ENCODE assay signal across 20 cellular contexts in genomic region chr2:15944325-15945017, GRCh38. TPM values are rescaled to one million over a fixed set of nuclear protein-coding genes. Genes with fewer than 3 reads are reported as not detected.
DNase-seq lines count a peak whose midpoint lies in the region; ATAC-seq, FAIRE-seq and TF ChIP-seq lines count a peak whose summit lies in the region.
"Had no signal": no experiment of that assay in that cellular context is flagged by ENCODE, and none has a peak within 500 bp of the region (broad histone marks: within the 10 kb centered on the region; RNA-seq: fewer than 3 reads in every experiment).

No MANE protein-coding gene starts in this region.

- no peak overlapping the region for H2BK120ac ChIP-seq in mesenchymal stem cell (ENCODE audit: low read depth, low read length)

- CTCF ChIA-PET in PC-9 (lab: Charles Lee) (no interaction called here), GM10248 (lab: Yijun Ruan, JAX) (interaction anchor here (0.9 to 1.7 kb wide), 2 partner anchors 665 to 813 kb away, joined by 3 to 4 read pairs; no protein-coding TSS in a partner anchor)

- no peak overlapping the region for H3K23ac ChIP-seq in mesenchymal stem cell (ENCODE audit: low read length in 2 of 2)

- H2BK5ac ChIP-seq in mesenchymal stem cell (ENCODE audit: low read depth, low read length, poor library complexity, severe bottlenecking) = no peak overlapping the region

- H4K8ac ChIP-seq in mesenchymal stem cell (ENCODE audit: low read length) = no peak overlapping the region

- no peaks in the 10 kb centered on the region for H4K20me1 ChIP-seq in astrocyte (ENCODE audit: insufficient read depth, low read length)
- no peaks in the 10 kb centered on the region for H4K20me1 ChIP-seq in PC-9 (ENCODE audit: insufficient read depth)

- H3K79me2 ChIP-seq in astrocyte (ENCODE audit: insufficient read depth, low read length) = no peaks in the 10 kb centered on the region
- no peaks in the 10 kb centered on the region for H3K79me2 ChIP-seq in PC-9 (ENCODE audit: low read depth)

- POLR2A ChIA-PET in PC-9 (lab: Charles Lee; ENCODE audit: unreplicated experiment) (no interaction called here), GM10248 (lab: Yijun Ruan, JAX) (no interaction called here)

- no peak overlapping the region for H3K4me2 ChIP-seq in astrocyte (ENCODE audit: low read length)
- H3K4me2 ChIP-seq in mesenchymal stem cell (ENCODE audit: low read length, poor library complexity, severe bottlenecking) = peak overlapping the region; percentile 23
- H3K4me2 ChIP-seq in PC-9 = no peak overlapping the region
- H3K4me2 ChIP-seq: A549 had no signal

- H3K36me3 ChIP-seq in cardiac muscle cell (peaks cover 15% of the 10 kb centered on the region), astrocyte (ENCODE audit: insufficient read depth, low read length) (no peaks in the 10 kb centered on the region), mesenchymal stem cell (ENCODE audit: control insufficient read depth in 1 of 2, insufficient read depth in 2 of 2, low read depth in 1 of 2, low read length in 2 of 2) (peaks cover 0 to 12% of the 10 kb centered on the region in 2 experiments), thyroid gland (peaks cover 0 to 9% of the 10 kb centered on the region in 2 donors), PC-9 (ENCODE audit: low read depth) (no peaks in the 10 kb centered on the region)

- H3K18ac ChIP-seq in mesenchymal stem cell (ENCODE audit: low read depth in 1 of 2, low read length in 2 of 2) = no peak overlapping the region

- no peak overlapping the region for H3K14ac ChIP-seq in mesenchymal stem cell (ENCODE audit: low read length in 2 of 2)

- H2AFZ ChIP-seq in astrocyte (ENCODE audit: low read depth, low read length) (no peak overlapping the region), mesenchymal stem cell (ENCODE audit: low read depth, low read length) (no peak overlapping the region), PC-9 (no peak overlapping the region)

- no peak overlapping the region for H3K27ac ChIP-seq in cardiac muscle cell
- H3K27ac ChIP-seq in astrocyte (ENCODE audit: low read depth, low read length) = no peak overlapping the region
- H3K27ac ChIP-seq in mesenchymal stem cell (ENCODE audit: low read length, poor library complexity, severe bottlenecking) = no peak overlapping the region
- peak overlapping the region in 2 of 3 donors; percentile 37 to 65 for H3K27ac ChIP-seq in thyroid gland
- no peak overlapping the region for H3K27ac ChIP-seq in PC-9
- H3K27ac ChIP-seq: A549, testis had no signal

- no peaks in the 10 kb centered on the region for H3K9me3 Mint-ChIP-seq in astrocyte (ENCODE audit: unreplicated experiment)
- H3K9me3 Mint-ChIP-seq: activated CD4-positive, alpha-beta T cell treated with anti-CD3 and anti-CD28 coated beads, Interleukin-2, amount 10 ng/mL, durations not matched to agents 24 days and 14 days had no signal

- H2BK12ac ChIP-seq in mesenchymal stem cell (ENCODE audit: low read length in 2 of 2) = no peak overlapping the region

- H3K9me3 ChIP-seq in cardiac muscle cell (ENCODE audit: low read depth) = no peaks in the 10 kb centered on the region
- H3K9me3 ChIP-seq in astrocyte (ENCODE audit: insufficient read depth, low read depth, low read length) = no peaks in the 10 kb centered on the region
- no peaks in the 10 kb centered on the region for H3K9me3 ChIP-seq in mesenchymal stem cell (ENCODE audit: control insufficient read depth, low read length)
- H3K9me3 ChIP-seq in thyroid gland = no peaks in the 10 kb centered on the region
- H3K9me3 ChIP-seq in PC-9 (ENCODE audit: insufficient read depth, low read depth) = no peaks in the 10 kb centered on the region
- H3K9me3 ChIP-seq: A549, testis had no signal

- no peaks in the 10 kb centered on the region for H3K27me3 ChIP-seq in cardiac muscle cell
- H3K27me3 ChIP-seq in astrocyte (ENCODE audit: insufficient read depth, low read length) = peaks cover 28% of the 10 kb centered on the region
- peaks cover 49 to 72% of the 10 kb centered on the region in 2 experiments for H3K27me3 ChIP-seq in mesenchymal stem cell (ENCODE audit: control insufficient read depth in 1 of 2, insufficient read depth in 1 of 2, low read length in 2 of 2)
- H3K27me3 ChIP-seq in thyroid gland = no peaks in the 10 kb centered on the region
- H3K27me3 ChIP-seq in PC-9 (ENCODE audit: insufficient read depth, low read depth) = peaks cover 70% of the 10 kb centered on the region
- H3K27me3 ChIP-seq: testis had no signal

- no peak overlapping the region for H2BK15ac ChIP-seq in mesenchymal stem cell (ENCODE audit: low read depth, poor library complexity, severe bottlenecking)

- 48% methylated on average over 3 of the region's 4 CpGs for WGBS in mesenchymal stem cell
- WGBS in thyroid gland, 2 donors = 61 to 64% methylated on average over 4 of the region's 4 CpGs

- H2AK5ac ChIP-seq in mesenchymal stem cell (ENCODE audit: low read length, severe bottlenecking) = no peak overlapping the region

- no peak overlapping the region for H3K4ac ChIP-seq in mesenchymal stem cell (ENCODE audit: low read depth in 1 of 2, low read length in 2 of 2)

- H3K27me3 Mint-ChIP-seq in astrocyte (ENCODE audit: low read depth, unreplicated experiment) = peaks cover 3% of the 10 kb centered on the region

- H3F3A ChIP-seq in PC-9 (ENCODE audit: insufficient read depth, low read depth) = no peaks in the 10 kb centered on the region

- no peaks in the 10 kb centered on the region for H3K9me2 ChIP-seq in PC-9 (ENCODE audit: insufficient read depth)

- H3K4me3 Mint-ChIP-seq in astrocyte (ENCODE audit: unreplicated experiment) = peak overlapping the region; percentile 75
- H3K4me3 Mint-ChIP-seq: activated CD4-positive, alpha-beta T cell treated with anti-CD3 and anti-CD28 coated beads, Interleukin-2, amount 10 ng/mL, durations not matched to agents 24 days and 14 days had no signal

- ATAC-seq in Right ventricle myocardium inferior = no peak
- ATAC-seq in GM18517 (IDR thresholded peaks at IDR 0.05; ENCODE audit: unreplicated experiment) = no peak
- ATAC-seq: A549 had no signal

- intact Hi-C loops in Right ventricle myocardium inferior (cut with DNase I) = loop anchor here (1.0 to 10.0 kb wide), 3 partner anchors 270 to 543 kb away; no protein-coding TSS in a partner anchor
- intact Hi-C loops in thyroid gland (cut with DNase I) = loop anchor here (5.0 to 10.0 kb wide), 3 partner anchors 70 to 338 kb away; no protein-coding TSS in a partner anchor
- intact Hi-C loops in PC-9 (cut with micrococcal nuclease; ENCODE audit: unreplicated experiment) = no loop called here

- H3K4me1 ChIP-seq in cardiac muscle cell (ENCODE audit: low read depth) (no peaks in the 10 kb centered on the region), astrocyte (ENCODE audit: insufficient read depth, low read length) (no peaks in the 10 kb centered on the region), mesenchymal stem cell (ENCODE audit: control insufficient read depth, insufficient read depth, low read depth, low read length) (peaks cover 33% of the 10 kb centered on the region), thyroid gland (peaks cover 17 to 34% of the 10 kb centered on the region in 2 donors), PC-9 (replicated peaks; ENCODE audit: insufficient read depth) (no peaks in the 10 kb centered on the region)

- no peak for FAIRE-seq in astrocyte (lab: Jason Lieb, UNC)
- FAIRE-seq: A549, frontal cortex, GM18507 had no signal

- no peak overlapping the region for H3K9ac ChIP-seq in astrocyte (ENCODE audit: low read length)
- H3K9ac ChIP-seq in mesenchymal stem cell (ENCODE audit: low read length) = no peak overlapping the region

- H4K91ac ChIP-seq in mesenchymal stem cell (ENCODE audit: low read length) = no peak overlapping the region

- no TSS peak for BruUV-seq in PC-9 (replicated peaks; lab: Mats Ljungman, UMichigan)

- H3K4me1 Mint-ChIP-seq in astrocyte (ENCODE audit: low read depth, unreplicated experiment) = no peaks in the 10 kb centered on the region

- H3K27ac Mint-ChIP-seq in astrocyte (ENCODE audit: unreplicated experiment) = no peak overlapping the region
- H3K27ac Mint-ChIP-seq: activated CD4-positive, alpha-beta T cell treated with anti-CD3 and anti-CD28 coated beads, Interleukin-2, amount 10 ng/mL, durations not matched to agents 24 days and 14 days had no signal

- H3K36me3 Mint-ChIP-seq in astrocyte (ENCODE audit: low read depth, unreplicated experiment) = no peaks in the 10 kb centered on the region

- TF ChIP-seq CTCF in cardiac muscle cell (IDR thresholded peaks at IDR 0.05; ENCODE audit: low read depth, low read length) = no peak
- TF ChIP-seq CTCF in astrocyte (IDR thresholded peaks at IDR 0.05; ENCODE audit: insufficient read depth, low read depth, low read length) = no peak
- TF ChIP-seq CTCF in thyroid gland (IDR thresholded peaks at IDR 0.05) = no peak
- no peak for TF ChIP-seq CTCF in PC-9 (conservative IDR thresholded peaks at IDR 0.05)
- no peak for TF ChIP-seq CTCF in GM10248 (IDR thresholded peaks at IDR 0.05; ENCODE audit: control extremely low read depth, extremely low read depth, low read depth, missing control alignments)

- H3K79me1 ChIP-seq in mesenchymal stem cell (replicated peaks; ENCODE audit: low read length, poor library complexity, severe bottlenecking) = peaks cover 3% of the 10 kb centered on the region

- no peak for TF ChIP-seq POLR2A in thyroid gland (IDR thresholded peaks at IDR 0.05)

- H3K4me3 ChIP-seq in cardiac muscle cell (peak overlapping the region; percentile 98), astrocyte (ENCODE audit: insufficient read depth, low read depth, low read length) (no peak overlapping the region), mesenchymal stem cell (ENCODE audit: insufficient read depth in 1 of 2, low read depth in 1 of 2, low read length in 2 of 2) (no peak overlapping the region), thyroid gland (replicated peaks in 1 of 3) (no peak overlapping the region), PC-9 (no peak overlapping the region)
- H3K4me3 ChIP-seq: A549, testis had no signal

- DNase-seq in cardiac muscle cell (ENCODE audit: low read depth in 1 of 2, low spot score in 1 of 2) (no peak), Right ventricle myocardium inferior (ENCODE audit: missing footprints) (no peak), astrocyte (ENCODE audit: low read depth) (no peak), mesenchymal stem cell (no peak), thyroid gland (no peak), PC-9 (no peak), GM10248 (ENCODE audit: extremely low spot score) (no peak)
- DNase-seq: activated CD4-positive, alpha-beta T cell treated with anti-CD3 and anti-CD28 coated beads, Interleukin-2, amount 10 ng/mL, durations not matched to agents 24 days and 14 days; activated T-cell treated with anti-CD3 and anti-CD28 coated beads for 4 hours; central memory CD4-positive, alpha-beta T cell; NCI-H2081; NK-92 treated with Interleukin-12 subunit alpha and Interleukin-12 subunit beta, amount 100 ng/mL, for 24 hours; stimulated activated CD4-positive, alpha-beta T cell treated with anti-CD3 and anti-CD28 coated beads, Interleukin-2, amount 100 ng/mL, for 24 hours; T-helper 9 cell had no signal

RNA-seq across cellular contexts. Expression of gene MYCN, which starts 4.1 kb away (rescaled TPM):
- total RNA-seq in cardiac muscle cell = 48.1 and 72.5 TPM in 2 replicates
- polyA plus RNA-seq in cardiac muscle cell = 38.5 and 73.2 TPM in 2 replicates
- total RNA-seq in Right ventricle myocardium inferior = 0.54 TPM
- total RNA-seq in astrocyte = 2.1 and 2.6 TPM in 2 replicates
- polyA plus RNA-seq in mesenchymal stem cell (2013, experiment 1 of 2) = 0.36 TPM
- polyA plus RNA-seq in mesenchymal stem cell (2013, experiment 2 of 2) = 0.36 TPM
- total RNA-seq in thyroid gland = 10 to 100 TPM in 2 of 4 donors, 1 to 10 TPM in 2; 5.9 to 13.3 (median 10.1) TPM
- not detected in 2 replicates for total RNA-seq in PC-9 (2021)
- total RNA-seq: activated CD4-positive, alpha-beta T cell treated with anti-CD3 and anti-CD28 coated beads, Interleukin-2, amount 10 ng/mL, durations not matched to agents 24 days and 14 days; renal cortical epithelial cell had no signal
- polyA plus RNA-seq: A549 had no signal

Comparison
In these comparisons a context has a peak if more than half of its experiments do, and no peak if none do; other contexts are left out.
1. H3K27ac ChIP-seq: peak in thyroid gland (2 of 3); none in cardiac muscle cell (single experiment), astrocyte (single experiment), mesenchymal stem cell (single experiment) and PC-9 (single experiment).